ENCODE assay signal across 8 cellular contexts in the genomic region with DNA sequence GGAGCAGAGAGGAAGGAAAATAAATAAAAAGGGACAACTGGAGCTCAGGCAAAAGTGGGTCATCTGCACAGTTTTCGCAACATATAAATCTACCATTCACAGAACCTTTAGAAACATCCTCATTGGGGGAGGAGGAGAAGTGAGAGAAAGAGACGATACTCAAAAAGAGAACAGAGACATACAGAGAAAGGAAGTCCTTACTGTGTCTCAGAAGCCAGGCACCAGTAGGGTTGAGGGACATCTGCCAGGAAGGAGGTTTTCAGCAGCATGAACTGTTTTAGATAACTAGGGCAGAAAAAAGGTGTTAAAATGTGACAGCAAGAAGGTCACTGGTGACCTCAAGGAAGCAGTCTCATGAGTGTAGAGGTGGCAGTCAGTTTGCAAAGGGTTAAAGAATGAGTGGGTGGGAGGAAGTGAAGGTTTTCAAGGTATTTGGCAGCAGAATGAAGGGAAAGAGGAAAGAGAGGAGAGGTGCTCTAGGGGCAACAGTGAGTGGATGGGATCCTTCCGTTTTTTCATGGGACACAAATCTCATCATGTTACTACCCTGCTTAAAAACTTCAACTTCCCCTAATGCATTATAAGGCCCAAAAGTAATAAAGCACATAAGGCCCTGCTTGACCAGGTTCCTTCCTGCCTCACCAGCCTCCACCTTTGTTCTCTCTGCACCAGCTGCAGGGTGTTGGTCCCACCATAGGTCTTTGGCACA. TPM values are rescaled to one million over a fixed set of nuclear protein-coding genes. Genes with fewer than 3 reads are reported as not detected.
DNase-seq lines count a peak whose midpoint lies in the region; ATAC-seq, FAIRE-seq and TF ChIP-seq lines count a peak whose summit lies in the region.

No MANE protein-coding gene starts in this region.

- H3K27me3 ChIP-seq in PC-9 (ENCODE audit: insufficient read depth, low read depth) (no peaks in the 10 kb centered on the region), HepG2 (ENCODE audit: control insufficient read depth in 1 of 2, insufficient read depth in 2 of 2, low read length in 2 of 2) (no peaks in the 10 kb centered on the region), adrenal gland (no peaks in the 10 kb centered on the region)

- H3K4me3 ChIP-seq in PC-9 (no peak overlapping the region), HepG2 (replicated peaks in 1 of 3; ENCODE audit: insufficient read depth in 1 of 3, low read depth in 2 of 3, low read length in 3 of 3) (no peak overlapping the region), adrenal gland (no peak overlapping the region)

- peak; percentile 86 for ATAC-seq in activated T-cell treated with anti-CD3 and anti-CD28 coated beads, Interleukin-2, amount 50 U/mL, for 72 hours (replicated peaks in 1 of 2)
- ATAC-seq in HG02870 (IDR thresholded peaks at IDR 0.05; ENCODE audit: unreplicated experiment) (peak; percentile 86), HepG2 (no peak)

- no peak overlapping the region for H2AFZ ChIP-seq in PC-9
- H2AFZ ChIP-seq in HepG2 (ENCODE audit: low read length): no peak overlapping the region

- H3K36me3 ChIP-seq in PC-9 (ENCODE audit: low read depth) (no peaks in the 10 kb centered on the region), HepG2 (replicated peaks in 1 of 2; ENCODE audit: control insufficient read depth in 1 of 2, insufficient read depth in 2 of 2, low read length in 2 of 2) (no peaks in the 10 kb centered on the region), adrenal gland (replicated peaks in 1 of 2) (no peaks in the 10 kb centered on the region)

- H3K4me1 Mint-ChIP-seq in activated T-cell treated with anti-CD3 and anti-CD28 coated beads, Interleukin-2, amount 50 U/mL, for 72 hours (ENCODE audit: low read depth): peaks cover 10% of the 10 kb centered on the region
- peaks cover 65% of the 10 kb centered on the region for H3K4me1 Mint-ChIP-seq in activated T-cell treated with anti-CD3 and anti-CD28 coated beads, Interleukin-2, amount 50 U/mL, for 24 hours (ENCODE audit: low read depth)

- no peaks in the 10 kb centered on the region for H3K9me3 Mint-ChIP-seq in activated T-cell treated with anti-CD3 and anti-CD28 coated beads, Interleukin-2, amount 50 U/mL, for 72 hours
- no peaks in the 10 kb centered on the region for H3K9me3 Mint-ChIP-seq in activated T-cell treated with anti-CD3 and anti-CD28 coated beads, Interleukin-2, amount 50 U/mL, for 24 hours

- in situ Hi-C loops in HepG2 (cut with HindIII; ENCODE audit: extremely low pct_ligation_motif_present, low pct_unique_long_range_greater_than_20kb): no loop called here

- H3K27ac Mint-ChIP-seq in activated T-cell treated with anti-CD3 and anti-CD28 coated beads, Interleukin-2, amount 50 U/mL, for 72 hours: no peak overlapping the region
- H3K27ac Mint-ChIP-seq in activated T-cell treated with anti-CD3 and anti-CD28 coated beads, Interleukin-2, amount 50 U/mL, for 24 hours: no peak overlapping the region

- BruUV-seq in PC-9 (replicated peaks; lab: Mats Ljungman, UMichigan): no TSS peak
- no TSS peak for BruUV-seq in HepG2 (replicated peaks; lab: Mats Ljungman, UMichigan)

- no peak overlapping the region for H3K9ac ChIP-seq in HepG2 (ENCODE audit: insufficient read depth, low read depth, low read length)

- no peak for FAIRE-seq in HepG2 (lab: Jason Lieb, UNC)

- H3K4me1 ChIP-seq in PC-9 (replicated peaks; ENCODE audit: insufficient read depth) (peaks cover 24% of the 10 kb centered on the region), HepG2 (ENCODE audit: insufficient read depth, low read length) (peaks cover 51% of the 10 kb centered on the region), adrenal gland (replicated peaks in 1 of 2) (peaks cover 18 to 62% of the 10 kb centered on the region in 2 donors)

- H3K9me2 ChIP-seq in PC-9 (ENCODE audit: insufficient read depth): no peaks in the 10 kb centered on the region

- CTCF ChIA-PET in PC-9 (lab: Charles Lee): no interaction called here
- CTCF ChIA-PET in HepG2 (lab: Yijun Ruan, JAX; ENCODE audit: low intra/inter-chr PET ratio, low total read pairs): no interaction called here

- no peaks in the 10 kb centered on the region for H3K27me3 Mint-ChIP-seq in activated T-cell treated with anti-CD3 and anti-CD28 coated beads, Interleukin-2, amount 50 U/mL, for 72 hours (ENCODE audit: low read depth)
- H3K27me3 Mint-ChIP-seq in activated T-cell treated with anti-CD3 and anti-CD28 coated beads, Interleukin-2, amount 50 U/mL, for 24 hours: no peaks in the 10 kb centered on the region

- 0 out of 2 replicates have a peak overlapping the region, but pooled peaks have one; percentile 13 for H3K27ac ChIP-seq in PC-9
- H3K27ac ChIP-seq in HepG2 (ENCODE audit: extremely low read length, insufficient read depth, low read length): no peak overlapping the region
- peak overlapping the region in 2 of 5 donors; percentile 57 to 59 for H3K27ac ChIP-seq in adrenal gland

- WGBS in HepG2 (ENCODE audit: low lambda C conversion rate): 94% methylated on average over 3 of the region's 3 CpGs
- 52 to 59% (median 56%) methylated on average over 3 of the region's 3 CpGs for WGBS in adrenal gland, 4 donors

- TF ChIP-seq EP300 in HepG2 (IDR thresholded peaks at IDR 0.05; ENCODE audit: low read depth in 2 of 2, low read length in 2 of 2) (no peak), HepG2 (CRISPR knock-in tag; IDR thresholded peaks at IDR 0.05; ENCODE audit: borderline replicate concordance) (no peak)

- peak overlapping the region; percentile 37; the same call in 1 of the 2 replicates for H3K4me2 ChIP-seq in PC-9
- no peak overlapping the region for H3K4me2 ChIP-seq in HepG2 (ENCODE audit: low read depth, low read length)

- TF ChIP-seq RAD21 in HepG2 (CRISPR knock-in tag; IDR thresholded peaks at IDR 0.05): no peak

- peak; percentile 64 for DNase-seq in activated T-cell treated with anti-CD3 and anti-CD28 coated beads, Interleukin-2, amount 50 U/mL, for 72 hours
- no peak for DNase-seq in activated T-cell treated with anti-CD3 and anti-CD28 coated beads, Interleukin-2, amount 50 U/mL, for 24 hours
- DNase-seq in PC-9 (no peak), HepG2 (ENCODE audit: low spot score) (no peak), HCEC 1CT (no peak), adrenal gland (no peak), OCI-M2 (lab: John Stamatoyannopoulos, UW; ENCODE audit: unreplicated experiment) (no peak)

- POLR2A ChIA-PET in PC-9 (lab: Charles Lee; ENCODE audit: unreplicated experiment) (no interaction called here), HepG2 (lab: Yijun Ruan, JAX) (interaction anchor here (1.4 kb wide), 1 partner anchor 9 kb away, joined by 6 read pairs; a partner anchor contains a TSS)

- H3K9me3 ChIP-seq in PC-9 (ENCODE audit: insufficient read depth, low read depth): no peaks in the 10 kb centered on the region
- H3K9me3 ChIP-seq in HepG2 (ENCODE audit: low read length): no peaks in the 10 kb centered on the region
- no peaks in the 10 kb centered on the region for H3K9me3 ChIP-seq in adrenal gland (replicated peaks in 1 of 3)

- no peak overlapping the region for H3K4me3 Mint-ChIP-seq in activated T-cell treated with anti-CD3 and anti-CD28 coated beads, Interleukin-2, amount 50 U/mL, for 72 hours
- no peak overlapping the region for H3K4me3 Mint-ChIP-seq in activated T-cell treated with anti-CD3 and anti-CD28 coated beads, Interleukin-2, amount 50 U/mL, for 24 hours

- H3K36me3 Mint-ChIP-seq in activated T-cell treated with anti-CD3 and anti-CD28 coated beads, Interleukin-2, amount 50 U/mL, for 72 hours (ENCODE audit: insufficient read depth in 2 of 2): no peaks in the 10 kb centered on the region
- no peaks in the 10 kb centered on the region for H3K36me3 Mint-ChIP-seq in activated T-cell treated with anti-CD3 and anti-CD28 coated beads, Interleukin-2, amount 50 U/mL, for 24 hours (ENCODE audit: low read depth)

- TF ChIP-seq CTCF in PC-9 (conservative IDR thresholded peaks at IDR 0.05) (no peak), HepG2 (CRISPR knock-in tag; IDR thresholded peaks at IDR 0.05) (no peak), adrenal gland (IDR thresholded peaks at IDR 0.05) (no peak)

- H4K20me1 ChIP-seq in PC-9 (ENCODE audit: insufficient read depth) (0 out of 2 replicates have a peak, but pooled peaks cover 9% of the 10 kb centered on the region), HepG2 (ENCODE audit: insufficient read depth, low read length) (no peaks in the 10 kb centered on the region; the same call in 1 of the 2 replicates)

- H3K79me2 ChIP-seq in PC-9 (ENCODE audit: low read depth) (peaks cover 90% of the 10 kb centered on the region), HepG2 (ENCODE audit: insufficient read depth, low read length) (peaks cover 86% of the 10 kb centered on the region)

- TF ChIP-seq POLR2A in HepG2 (IDR thresholded peaks at IDR 0.05; ENCODE audit: insufficient read depth in 1 of 2, low read depth in 2 of 2, low read length in 2 of 2): no peak
- no peak for TF ChIP-seq POLR2A in adrenal gland (IDR thresholded peaks at IDR 0.05)

- H3F3A ChIP-seq in PC-9 (ENCODE audit: insufficient read depth, low read depth): peaks cover 11% of the 10 kb centered on the region; the same call in 1 of the 2 replicates

- intact Hi-C loops in PC-9 (cut with micrococcal nuclease; ENCODE audit: unreplicated experiment): no loop called here
- intact Hi-C loops in HepG2 (cut with micrococcal nuclease; ENCODE audit: unreplicated experiment): no loop called here
- intact Hi-C loops in adrenal gland (cut with DNase I): no loop called here

RNA-seq across cellular contexts. Expression of a gene that starts 9.5 kb away (rescaled TPM):
- total RNA-seq in activated T-cell treated with anti-CD3 and anti-CD28 coated beads, Interleukin-2, amount 50 U/mL, for 72 hours: 100 to 1,000 TPM; 169 to 185 TPM
- total RNA-seq in PC-9 (2021) (88.5 and 97.9 TPM in 2 replicates), HepG2 (2016; rRNA removed; fragmentation: Illumina TruSeq; extraction: Trizol) (42.4 and 56.1 TPM in 2 replicates), adrenal gland (100 to 1,000 TPM in 5 of 8 donors, 10 to 100 TPM in 3; 58.0 to 155 (median 114) TPM)
- 2.9 and 4.1 TPM in 2 replicates for total RNA-seq in HepG2 (2016; cell fraction: cytosol; rRNA removed; fragmentation: Illumina TruSeq; extraction: Trizol; ENCODE audit: low read depth)
- total RNA-seq in HepG2 (2016; cell fraction: insoluble cytoplasmic fraction; rRNA removed; fragmentation: Illumina TruSeq; extraction: Trizol): 41.5 and 53.4 TPM in 2 replicates
- total RNA-seq in HepG2 (2016; cell fraction: membrane; rRNA removed; fragmentation: Illumina TruSeq; extraction: Trizol): 15.3 and 15.6 TPM in 2 replicates
- total RNA-seq in HepG2 (2016; cell fraction: nucleus; rRNA removed; fragmentation: Illumina TruSeq; extraction: Trizol): 33.8 and 39.0 TPM in 2 replicates
- polyA plus RNA-seq in HepG2 (2011; rRNA removed) (23.9 and 24.5 TPM in 2 replicates), adrenal gland (10 to 100 TPM; 23.4 to 59.5 (median 32.9) TPM)
- polyA plus RNA-seq in HepG2 (2011; cell fraction: cytosol; rRNA removed): 18.5 and 23.4 TPM in 2 replicates
- polyA plus RNA-seq in HepG2 (2011; cell fraction: nucleus; rRNA removed): 36.4 and 45.4 TPM in 2 replicates
- 29.6 and 32.4 TPM in 2 replicates for polyA plus RNA-seq in HepG2 (2012)
- 1.1 and 1.5 TPM in 2 replicates for polyA plus RNA-seq in HepG2 (2016; cell fraction: cytosol; fragmentation: Illumina TruSeq; extraction: Trizol; ENCODE audit: low read depth)
- 43.4 and 45.7 TPM in 2 replicates for polyA plus RNA-seq in HepG2 (2016; cell fraction: insoluble cytoplasmic fraction; fragmentation: Illumina TruSeq; extraction: Trizol; ENCODE audit: low read depth)
- polyA plus RNA-seq in HepG2 (2016; cell fraction: membrane; fragmentation: Illumina TruSeq; extraction: Trizol; ENCODE audit: low read depth): 6.5 and 6.8 TPM in 2 replicates
- 26.3 and 30.9 TPM in 2 replicates for polyA plus RNA-seq in HepG2 (2016; cell fraction: nucleus; fragmentation: Illumina TruSeq; extraction: Trizol; ENCODE audit: insufficient read depth, low read depth)
- polyA minus RNA-seq in HepG2 (2011; rRNA and poly(A)+ RNA removed; ENCODE audit: low replicate concordance): 45.7 and 51.7 TPM in 2 replicates
- polyA minus RNA-seq in HepG2 (2011; cell fraction: cytosol; rRNA and poly(A)+ RNA removed): 37.3 and 37.5 TPM in 2 replicates
- polyA minus RNA-seq in HepG2 (2011; cell fraction: nucleus; rRNA and poly(A)+ RNA removed): 70.8 and 76.0 TPM in 2 replicates

Comparison
In these comparisons a context has a peak if more than half of its experiments do, and no peak if none do; other contexts are left out.
1. DNase-seq: peak in activated T-cell treated with anti-CD3 and anti-CD28 coated beads, Interleukin-2, amount 50 U/mL, for 72 hours (2 of 2); none in activated T-cell treated with anti-CD3 and anti-CD28 coated beads, Interleukin-2, amount 50 U/mL, for 24 hours (single experiment), PC-9 (0 of 2), HepG2 (single experiment), HCEC 1CT (single experiment), adrenal gland (0 of 7) and OCI-M2 (single experiment).